31 cellular contexts compared by ENCODE assay signal in genomic region chr1:161838885-161839284, GRCh38.
"Had no signal": no experiment of that assay in that cellular context is flagged by ENCODE, and none has a peak within 500 bp of the region (broad histone marks: within the 10 kb centered on the region; RNA-seq: fewer than 3 reads in every experiment).

No MANE protein-coding gene starts in this region.

- ATAC-seq: activated CD8-positive, alpha-beta T cell treated with anti-CD3 and anti-CD28 coated beads for 36 hours; activated naive CD4-positive, alpha-beta T cell treated with anti-CD3 and anti-CD28 coated beads, Interleukin-2, amount 50 U/mL, for 72 hours; activated T-cell treated with anti-CD3 and anti-CD28 coated beads, Interleukin-2, amount 50 U/mL, for 72 hours; activated T-helper 17 cell treated with anti-CD3 and anti-CD28 coated beads, Interleukin-2, amount 50 U/mL, for 72 hours; body of pancreas; PC-3 had no signal

- H3K36me3 ChIP-seq: breast epithelium, WERI-Rb-1 had no signal

- H3K27me3 Mint-ChIP-seq: activated CD4-positive, alpha-beta T cell treated with anti-CD3 and anti-CD28 coated beads, Interleukin-2, amount 10 ng/mL, durations not matched to agents 24 days and 14 days; activated CD8-positive, alpha-beta T cell treated with anti-CD3 and anti-CD28 coated beads for 36 hours; activated T-helper 17 cell treated with anti-CD3 and anti-CD28 coated beads, Interleukin-2, amount 50 U/mL, for 72 hours had no signal

- H3K9me3 Mint-ChIP-seq: activated CD8-positive, alpha-beta T cell treated with anti-CD3 and anti-CD28 coated beads for 36 hours; activated naive CD4-positive, alpha-beta T cell treated with anti-CD3 and anti-CD28 coated beads, Interleukin-2, amount 50 U/mL, for 72 hours; activated T-cell treated with anti-CD3 and anti-CD28 coated beads, Interleukin-2, amount 50 U/mL, for 72 hours; activated T-helper 17 cell treated with anti-CD3 and anti-CD28 coated beads, Interleukin-2, amount 50 U/mL, for 72 hours; T-helper 1 cell treated with Interleukin-12 subunit alpha and Interleukin-12 subunit beta and Interleukin-4 antibody, amounts not matched to agents 30 μg/mL and 1 μg/mL, for 36 hours had no signal

- H3K4me3 ChIP-seq: body of pancreas, breast epithelium, MG63, Peyer's patch, SJSA1 had no signal

- H3K9me3 ChIP-seq: body of pancreas, breast epithelium, MG63, Peyer's patch, SJSA1, SK-N-SH had no signal

- H3K27ac ChIP-seq: body of pancreas, Peyer's patch, SJSA1, WERI-Rb-1 had no signal

- H3K27me3 ChIP-seq: body of pancreas, breast epithelium, MG63, Peyer's patch, SJSA1 had no signal

- H3K4me1 Mint-ChIP-seq: activated T-helper 17 cell treated with anti-CD3 and anti-CD28 coated beads, Interleukin-2, amount 50 U/mL, for 72 hours had no signal

- H3K4me3 Mint-ChIP-seq: activated CD4-positive, alpha-beta T cell treated with anti-CD3 and anti-CD28 coated beads, Interleukin-2, amount 10 ng/mL, durations not matched to agents 24 days and 14 days; activated CD8-positive, alpha-beta T cell treated with anti-CD3 and anti-CD28 coated beads for 36 hours; activated T-cell treated with anti-CD3 and anti-CD28 coated beads, Interleukin-2, amount 50 U/mL, for 72 hours; activated T-helper 17 cell treated with anti-CD3 and anti-CD28 coated beads, Interleukin-2, amount 50 U/mL, for 72 hours; T-helper 1 cell treated with Interleukin-12 subunit alpha and Interleukin-12 subunit beta and Interleukin-4 antibody, amounts not matched to agents 30 μg/mL and 1 μg/mL, for 36 hours had no signal

- H3K4me1 ChIP-seq: breast epithelium, Peyer's patch, SJSA1 had no signal

- DNase-seq: activated CD4-positive, alpha-beta T cell treated with anti-CD3 and anti-CD28 coated beads, Interleukin-2, amount 10 ng/mL, durations not matched to agents 24 days and 14 days; activated CD4-positive, alpha-beta T cell treated with anti-CD3 and anti-CD28 coated beads, Interleukin-2, amount 50 U/mL, for 4 hours; activated CD4-positive, CD25-positive, alpha-beta regulatory T cell; activated CD8-positive, alpha-beta T cell treated with anti-CD3 and anti-CD28 coated beads for 36 hours; activated effector memory CD4-positive, alpha-beta T cell treated with anti-CD3 and anti-CD28 coated beads, Interleukin-2, amount 50 U/mL, for 16 hours; activated naive CD4-positive, alpha-beta T cell; activated T-cell treated with anti-CD3 and anti-CD28 coated beads, Interleukin-2, amount 50 U/mL, for 1 hour; activated T-cell treated with anti-CD3 and anti-CD28 coated beads, Interleukin-2, amount 50 U/mL, for 72 hours; Kasumi-1; KBM-7; MG63; MV-4-11; NCI-H1092; NCI-H1436 treated with DMSO at 0.1 percent for 48 hours; NCI-H1694 treated with DMSO at 0.1 percent for 48 hours; NCI-H2029; NCI-H345; NCI-H524 treated with DMSO at 0.1 percent for 48 hours; PC-3; Peyer's patch; RPMI8226; SHP77 treated with DMSO at 0.1 percent for 48 hours; SK-N-SH; T-helper 9 cell; WERI-Rb-1 had no signal

- H3K27ac Mint-ChIP-seq: activated CD4-positive, alpha-beta T cell treated with anti-CD3 and anti-CD28 coated beads, Interleukin-2, amount 10 ng/mL, durations not matched to agents 24 days and 14 days; activated CD8-positive, alpha-beta T cell treated with anti-CD3 and anti-CD28 coated beads for 36 hours; activated naive CD4-positive, alpha-beta T cell treated with anti-CD3 and anti-CD28 coated beads, Interleukin-2, amount 50 U/mL, for 72 hours; activated T-cell treated with anti-CD3 and anti-CD28 coated beads, Interleukin-2, amount 50 U/mL, for 72 hours; activated T-helper 17 cell treated with anti-CD3 and anti-CD28 coated beads, Interleukin-2, amount 50 U/mL, for 72 hours; T-helper 1 cell treated with Interleukin-12 subunit alpha and Interleukin-12 subunit beta and Interleukin-4 antibody, amounts not matched to agents 30 μg/mL and 1 μg/mL, for 36 hours had no signal
